Comparison of ENCODE assay signal across 8 cellular contexts in genomic region chr12:68450947-68451260, GRCh38.
DNase-seq lines count a peak whose midpoint lies in the region; ATAC-seq and TF ChIP-seq lines count a peak whose summit lies in the region.

No MANE protein-coding gene starts in this region.

- H3K9me3 ChIP-seq in mucosa of descending colon = no peaks in the 10 kb centered on the region

- H3K27ac Mint-ChIP-seq in activated T-helper 17 cell treated with anti-CD3 and anti-CD28 coated beads, Interleukin-2, amount 50 U/mL, for 72 hours = peak overlapping the region; percentile 94

- DNase-seq in stimulated activated naive CD4-positive, alpha-beta T cell treated with Interleukin-2 at 50 U/mL for 16 hours (lab: John Stamatoyannopoulos, UW) = peak; percentile 7
- DNase-seq in stimulated activated naive CD4-positive, alpha-beta T cell (lab: John Stamatoyannopoulos, UW) = no peak
- DNase-seq in mucosa of descending colon (no peak), SHP77 (lab: John Stamatoyannopoulos, UW) (no peak), NCI-H446 (lab: John Stamatoyannopoulos, UW) (no peak), omental fat pad (ENCODE audit: low spot score) (no peak)

- no peak overlapping the region for H3K4me3 ChIP-seq in mucosa of descending colon

- H3K27me3 Mint-ChIP-seq in activated T-helper 17 cell treated with anti-CD3 and anti-CD28 coated beads, Interleukin-2, amount 50 U/mL, for 72 hours = no peaks in the 10 kb centered on the region

- peaks cover 62% of the 10 kb centered on the region for H3K4me1 Mint-ChIP-seq in activated T-helper 17 cell treated with anti-CD3 and anti-CD28 coated beads, Interleukin-2, amount 50 U/mL, for 72 hours

- intact Hi-C loops in mucosa of descending colon (cut with DNase I, micrococcal nuclease) = no loop called here

- no peaks in the 10 kb centered on the region for H3K9me3 Mint-ChIP-seq in activated T-helper 17 cell treated with anti-CD3 and anti-CD28 coated beads, Interleukin-2, amount 50 U/mL, for 72 hours

- H3K36me3 Mint-ChIP-seq in activated T-helper 17 cell treated with anti-CD3 and anti-CD28 coated beads, Interleukin-2, amount 50 U/mL, for 72 hours (ENCODE audit: low read depth) = peaks cover 11% of the 10 kb centered on the region

- ATAC-seq in activated T-helper 17 cell treated with anti-CD3 and anti-CD28 coated beads, Interleukin-2, amount 50 U/mL, for 72 hours (replicated peaks) = peak; percentile 85
- peak; percentile 5 for ATAC-seq in mucosa of descending colon
- ATAC-seq in HG03025 (IDR thresholded peaks at IDR 0.05; ENCODE audit: low FRiP score, unreplicated experiment) = no peak
- no peak for ATAC-seq in omental fat pad (ENCODE audit: low FRiP score)

- no peaks in the 10 kb centered on the region for H3K36me3 ChIP-seq in mucosa of descending colon (ENCODE audit: low read depth)

- TF ChIP-seq CTCF in mucosa of descending colon (IDR thresholded peaks at IDR 0.05) (no peak), omental fat pad (IDR thresholded peaks at IDR 0.05) (no peak)

- peak overlapping the region; percentile 63 for H3K4me3 Mint-ChIP-seq in activated T-helper 17 cell treated with anti-CD3 and anti-CD28 coated beads, Interleukin-2, amount 50 U/mL, for 72 hours

- H3K4me1 ChIP-seq in mucosa of descending colon (ENCODE audit: low read depth) = peaks cover 7% of the 10 kb centered on the region

Comparison
In these comparisons a context has a peak if more than half of its experiments do, and no peak if none do; other contexts are left out.
1. ATAC-seq: peak in activated T-helper 17 cell treated with anti-CD3 and anti-CD28 coated beads, Interleukin-2, amount 50 U/mL, for 72 hours (single experiment) and mucosa of descending colon (single experiment); none in HG03025 (single experiment) and omental fat pad (single experiment).